1 cellular context compared by ENCODE assay signal in genomic region chr10:62001898-62002297, GRCh38.
TF ChIP-seq lines count a peak whose summit lies in the region.

No MANE protein-coding gene starts in this region.

TF ChIP-seq in GM12878, 131 proteins besides CTCF, POLR2A, EP300 and RAD21 (continued from another document and continues in another):
- TF ChIP-seq ZBTB40 (IDR thresholded peaks at IDR 0.05; ENCODE audit: borderline replicate concordance) (no peak), SMAD1 (IDR thresholded peaks at IDR 0.05; ENCODE audit: low read depth, partially characterized antibody) (no peak), NKRF (conservative IDR thresholded peaks at IDR 0.05) (no peak), ASH2L (IDR thresholded peaks at IDR 0.05; ENCODE audit: borderline replicate concordance, low read depth) (no peak), BCL11A (IDR thresholded peaks at IDR 0.05; ENCODE audit: low read depth, low read length) (peak; percentile 52; the same call in 1 of the 2 replicates), PML (IDR thresholded peaks at IDR 0.05; ENCODE audit: low read length) (no peak), ZNF274 (IDR thresholded peaks at IDR 0.05; ENCODE audit: insufficient read depth, insufficient read length) (no peak), E4F1 (IDR thresholded peaks at IDR 0.05; ENCODE audit: borderline replicate concordance, partially characterized antibody) (no peak), BMI1 (IDR thresholded peaks at IDR 0.05; ENCODE audit: borderline replicate concordance) (peak; percentile 56), NRF1 (conservative IDR thresholded peaks at IDR 0.05; ENCODE audit: low read depth, low read length) (no peak), RUNX3 (IDR thresholded peaks at IDR 0.05; ENCODE audit: low read length) (peak; percentile 59; the same call in 1 of the 2 replicates), SREBF1 (IDR thresholded peaks at IDR 0.05; ENCODE audit: low read length) (no peak), NBN (IDR thresholded peaks at IDR 0.05) (no peak), CBX3 (IDR thresholded peaks at IDR 0.05; ENCODE audit: borderline replicate concordance, low read depth) (no peak), TAF1 (IDR thresholded peaks at IDR 0.05; ENCODE audit: borderline replicate concordance, low read depth, low read length) (no peak), TCF12 (IDR thresholded peaks at IDR 0.05; ENCODE audit: low read depth, low read length) (no peak), NR2F1 (conservative IDR thresholded peaks at IDR 0.05) (0 out of 2 replicates have a peak, but pooled peaks have one; percentile 16), MEF2A (IDR thresholded peaks at IDR 0.05; ENCODE audit: insufficient read depth, low read depth, low read length) (peak; percentile 83), MLLT1 (IDR thresholded peaks at IDR 0.05) (no peak), ZNF687 (IDR thresholded peaks at IDR 0.05) (peak; percentile 60; the same call in 1 of the 2 replicates), MAX (IDR thresholded peaks at IDR 0.05; ENCODE audit: low read depth, low read length) (no peak), STAT3 (IDR thresholded peaks at IDR 0.05; ENCODE audit: low read depth, low read length) (no peak), HDAC6 (IDR thresholded peaks at IDR 0.05; ENCODE audit: unreplicated experiment) (no peak), SUZ12 (IDR thresholded peaks at IDR 0.05; ENCODE audit: unreplicated experiment) (no peak), MTA2 (IDR thresholded peaks at IDR 0.05; ENCODE audit: low read depth) (peak; percentile 80), EED (IDR thresholded peaks at IDR 0.05; ENCODE audit: low read depth) (peak; percentile 45; the same call in 1 of the 2 replicates), PRDM15 (CRISPR knock-in tag; IDR thresholded peaks at IDR 0.05) (no peak), NFIC (IDR thresholded peaks at IDR 0.05; ENCODE audit: low read depth, low read length) (peak; percentile 95), SP1 (IDR thresholded peaks at IDR 0.05; ENCODE audit: low read depth, low read length) (no peak), ATF7 (IDR thresholded peaks at IDR 0.05; ENCODE audit: low read depth) (no peak), ZBTB11 (CRISPR knock-in tag; IDR thresholded peaks at IDR 0.05) (no peak), CREB1 (IDR thresholded peaks at IDR 0.05; ENCODE audit: low read depth) (peak; percentile 76), ATF2 (IDR thresholded peaks at IDR 0.05; ENCODE audit: low read length) (peak; percentile 85), EZH2 (IDR thresholded peaks at IDR 0.05; ENCODE audit: borderline replicate concordance, control insufficient read depth, low read depth, low read length) (no peak)
